Comparison of ENCODE assay signal across 8 cellular contexts in the genomic region with DNA sequence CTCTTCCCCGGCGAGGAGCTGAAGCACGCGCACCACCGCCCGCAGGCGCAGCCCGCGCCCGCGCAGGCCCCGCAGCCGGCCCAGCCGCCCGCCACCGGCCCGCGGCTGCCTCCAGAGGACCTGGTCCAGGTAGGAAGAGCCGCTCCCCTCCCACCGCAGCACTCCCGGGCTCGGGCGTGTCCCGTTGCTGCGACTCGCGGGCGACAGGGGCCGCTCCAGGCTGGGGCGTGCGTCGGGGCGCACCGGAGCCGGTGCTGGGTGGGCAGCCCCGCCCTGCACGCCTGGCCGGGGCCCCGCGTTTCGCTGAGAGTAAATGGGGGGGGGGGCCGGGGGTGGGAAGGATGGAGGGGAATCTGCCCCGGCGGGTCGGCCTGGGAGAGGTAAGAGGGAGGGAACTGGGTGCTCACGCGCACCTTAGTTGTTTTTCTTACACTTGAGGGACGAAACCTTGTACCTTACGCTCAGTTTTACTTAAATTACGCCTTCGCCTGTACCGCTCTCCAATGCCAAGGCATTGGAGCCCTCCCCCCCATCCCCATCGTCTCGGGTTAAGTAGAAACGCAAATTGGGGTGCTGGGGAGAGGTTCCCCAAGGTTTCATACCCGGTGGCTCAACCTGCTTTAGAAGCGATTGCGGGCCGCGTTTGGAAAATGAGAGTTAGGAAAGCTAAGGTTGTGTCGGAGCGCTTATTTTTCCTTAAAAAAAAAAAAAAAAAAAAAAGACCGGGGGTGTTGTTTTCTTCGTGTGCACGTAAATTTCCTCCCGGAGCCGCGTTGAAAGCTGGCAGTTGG. TPM values are rescaled to one million over a fixed set of nuclear protein-coding genes. Genes with fewer than 3 reads are reported as not detected.
DNase-seq lines count a peak whose midpoint lies in the region; ATAC-seq and TF ChIP-seq lines count a peak whose summit lies in the region.

No MANE protein-coding gene starts in this region.

- ATAC-seq in GM18867 (IDR thresholded peaks at IDR 0.05; ENCODE audit: unreplicated experiment) (peak; percentile 32), HG03045 (IDR thresholded peaks at IDR 0.05; ENCODE audit: unreplicated experiment) (peak; percentile 47)

- H3K9me3 ChIP-seq in OCI-LY3 (ENCODE audit: insufficient read depth, low read length): no peaks in the 10 kb centered on the region

- H3K4me1 ChIP-seq in OCI-LY3 (ENCODE audit: low read length): peaks cover 11% of the 10 kb centered on the region
- H3K4me1 ChIP-seq in rectal smooth muscle tissue (ENCODE audit: control insufficient read depth, insufficient read depth, low read length): no peaks in the 10 kb centered on the region

- H3K27me3 ChIP-seq in OCI-LY3 (ENCODE audit: low read depth, low read length) (peaks cover 36% of the 10 kb centered on the region), rectal smooth muscle tissue (ENCODE audit: control insufficient read depth, insufficient read depth, low read length) (no peaks in the 10 kb centered on the region)

- peak overlapping the region; percentile 86 for H3K4me2 ChIP-seq in OCI-LY3 (ENCODE audit: low read length)

- H4K20me1 ChIP-seq in OCI-LY3 (ENCODE audit: insufficient read depth, low read length): no peaks in the 10 kb centered on the region

- TF ChIP-seq CTCF in AG09309 (IDR thresholded peaks at IDR 0.05; ENCODE audit: control insufficient read depth, insufficient read depth, low read depth, low read length, missing control alignments) (peak; percentile 10), OCI-LY3 (IDR thresholded peaks at IDR 0.05; ENCODE audit: low read depth, low read length) (peak; percentile 38; the same call in 1 of the 2 replicates)

- H3K9ac ChIP-seq in OCI-LY3 (ENCODE audit: low read length) (peak overlapping the region; percentile 59), rectal smooth muscle tissue (ENCODE audit: low read length) (peak overlapping the region; percentile 32)

- H3K4me3 ChIP-seq in AG09309 (ENCODE audit: control insufficient read depth, low read depth, low read length): peak overlapping the region; percentile 85
- peak overlapping the region; percentile 90 for H3K4me3 ChIP-seq in OCI-LY3 (ENCODE audit: low read length)
- peak overlapping the region; percentile 84 for H3K4me3 ChIP-seq in rectal smooth muscle tissue (ENCODE audit: low read length)

- intact Hi-C loops in cardiac septum (cut with DNase I): loop anchor here (10.0 kb wide), 1 partner anchor 645 kb away; no protein-coding TSS in a partner anchor

- 0 out of 2 replicates have a peak overlapping the region, but pooled peaks have one; percentile 33 for H2AFZ ChIP-seq in OCI-LY3 (ENCODE audit: low read depth, low read length)

- no peaks in the 10 kb centered on the region for H3K36me3 ChIP-seq in OCI-LY3 (replicated peaks; ENCODE audit: low read depth, low read length)
- H3K36me3 ChIP-seq in rectal smooth muscle tissue (ENCODE audit: control insufficient read depth, insufficient read depth, low read length): no peaks in the 10 kb centered on the region

- H3K79me2 ChIP-seq in OCI-LY3 (ENCODE audit: low read length): no peaks in the 10 kb centered on the region

- H3K27ac ChIP-seq in OCI-LY3 (ENCODE audit: low read length) (no peak overlapping the region), rectal smooth muscle tissue (ENCODE audit: low read depth, low read length) (peak overlapping the region; percentile 60)

- DNase-seq in AG09309 (ENCODE audit: low read depth) (no peak), cardiac septum (ENCODE audit: low spot score) (peak; percentile 87), retina (no peak)
- DNase-seq in activated naive CD4-positive, alpha-beta T cell treated with Interleukin-2 at 50 U/mL for 16 hours: peak; percentile 46

RNA-seq across cellular contexts. Expression of a gene that starts 0.8 kb away (rescaled TPM):
- total RNA-seq in cardiac septum: 11.3 TPM

Comparison
In these comparisons a context has a peak if more than half of its experiments do, and no peak if none do; other contexts are left out.
1. DNase-seq: peak in activated naive CD4-positive, alpha-beta T cell treated with Interleukin-2 at 50 U/mL for 16 hours (single experiment) and cardiac septum (single experiment); none in AG09309 (single experiment) and retina (single experiment).
2. Peak in every context shown above with its lines, with median percentiles within 50 percentile points of each other: H3K4me3 ChIP-seq.